10 cellular contexts compared by ENCODE assay signal in genomic region chr17:29682054-29682453, GRCh38. TPM values are rescaled to one million over a fixed set of nuclear protein-coding genes. Genes with fewer than 3 reads are reported as not detected.
DNase-seq lines count a peak whose midpoint lies in the region; ATAC-seq and TF ChIP-seq lines count a peak whose summit lies in the region.
"Had no signal": no experiment of that assay in that cellular context is flagged by ENCODE, and none has a peak within 500 bp of the region (broad histone marks: within the 10 kb centered on the region; RNA-seq: fewer than 3 reads in every experiment).

No MANE protein-coding gene starts in this region.

- H3K9me3 Mint-ChIP-seq in dendritic cell treated with granulocyte-macrophage colony-stimulating factor and Interleukin-4, amounts not matched to agents 40 ng/mL and 50 ng/mL, for 4 days = no peaks in the 10 kb centered on the region

- H3K27me3 ChIP-seq in sigmoid colon = no peaks in the 10 kb centered on the region

- H3K4me1 ChIP-seq in sigmoid colon = peaks cover 0 to 23% (median 11%) of the 10 kb centered on the region in 4 donors

- peaks cover 56% of the 10 kb centered on the region for H3K36me3 Mint-ChIP-seq in dendritic cell treated with granulocyte-macrophage colony-stimulating factor and Interleukin-4, amounts not matched to agents 40 ng/mL and 50 ng/mL, for 4 days (ENCODE audit: low read depth)

- intact Hi-C loops in dendritic cell treated with granulocyte-macrophage colony-stimulating factor and Interleukin-4, amounts not matched to agents 40 ng/mL and 50 ng/mL, for 4 days (cut with micrococcal nuclease) = loop anchor here (10.0 kb wide), 1 partner anchor 83 kb away; no protein-coding TSS in a partner anchor
- intact Hi-C loops in sigmoid colon (cut with DNase I) = no loop called here

- H3K27me3 Mint-ChIP-seq in dendritic cell treated with granulocyte-macrophage colony-stimulating factor and Interleukin-4, amounts not matched to agents 40 ng/mL and 50 ng/mL, for 4 days = no peaks in the 10 kb centered on the region

- DNase-seq in NCI-H526 treated with DMSO at 0.1 percent for 48 hours (lab: John Stamatoyannopoulos, UW) = peak; percentile 34
- no peak for DNase-seq in sigmoid colon
- no peak for DNase-seq in COR-L47 (lab: John Stamatoyannopoulos, UW)
- DNase-seq in amygdala (lab: John Stamatoyannopoulos, UW) = no peak
- DNase-seq: glutamatergic neuron, retina had no signal

- H3K4me3 ChIP-seq in GM12875 (ENCODE audit: low read depth, low read length) (no peak overlapping the region), sigmoid colon (no peak overlapping the region)

- peaks cover 0 to 13% (median 0%) of the 10 kb centered on the region in 4 donors for H3K36me3 ChIP-seq in sigmoid colon

- no peak for TF ChIP-seq EP300 in sigmoid colon (IDR thresholded peaks at IDR 0.05)

- no peak for TF ChIP-seq POLR2A in sigmoid colon (IDR thresholded peaks at IDR 0.05)

- peak overlapping the region; percentile 77 for H3K27ac Mint-ChIP-seq in dendritic cell treated with granulocyte-macrophage colony-stimulating factor and Interleukin-4, amounts not matched to agents 40 ng/mL and 50 ng/mL, for 4 days

- TF ChIP-seq CTCF in GM12875 (IDR thresholded peaks at IDR 0.05; ENCODE audit: borderline replicate concordance, insufficient read depth, low read depth, low read length) (peak; percentile 12; the same call in 1 of the 2 replicates), sigmoid colon (IDR thresholded peaks at IDR 0.05) (no peak)

- H3K27ac ChIP-seq in sigmoid colon = peak overlapping the region in 3 of 4 donors; percentile 17 to 38 (median 37)

- no peak for ATAC-seq in HG02852 (IDR thresholded peaks at IDR 0.05; ENCODE audit: unreplicated experiment)
- ATAC-seq: Panc1 had no signal

- no peaks in the 10 kb centered on the region for H3K9me3 ChIP-seq in sigmoid colon

- WGBS in sigmoid colon, 2 donors = 74 to 85% methylated on average over 2 of the region's 2 CpGs

- peak overlapping the region; percentile 30 for H3K4me3 Mint-ChIP-seq in dendritic cell treated with granulocyte-macrophage colony-stimulating factor and Interleukin-4, amounts not matched to agents 40 ng/mL and 50 ng/mL, for 4 days

- peaks cover 37% of the 10 kb centered on the region for H3K4me1 Mint-ChIP-seq in dendritic cell treated with granulocyte-macrophage colony-stimulating factor and Interleukin-4, amounts not matched to agents 40 ng/mL and 50 ng/mL, for 4 days (ENCODE audit: low read depth)

RNA-seq across cellular contexts. Expression of gene CORO6, which starts 59.3 kb away (rescaled TPM):
- total RNA-seq in sigmoid colon = 10 to 100 TPM; 23.9 to 94.4 (median 35.1) TPM
- 1 to 10 TPM in 2 of 3 donors, under 1 TPM in 1; 0.23 to 4.9 (median 3.0) TPM for polyA plus RNA-seq in sigmoid colon
